27 cellular contexts compared by ENCODE assay signal in genomic region chr3:134067311-134068161, GRCh38. TPM values are rescaled to one million over a fixed set of nuclear protein-coding genes. Genes with fewer than 3 reads are reported as not detected.
DNase-seq lines count a peak whose midpoint lies in the region; ATAC-seq and TF ChIP-seq lines count a peak whose summit lies in the region.
"Had no signal": no experiment of that assay in that cellular context is flagged by ENCODE, and none has a peak within 500 bp of the region (broad histone marks: within the 10 kb centered on the region; RNA-seq: fewer than 3 reads in every experiment).

No MANE protein-coding gene starts in this region.

- DNase-seq in GM23338 (ENCODE audit: low spot score) (no peak), chondrocyte (ENCODE audit: low spot score) (no peak), right cardiac atrium (no peak), trophoblast cell (no peak), DMS53 treated with DMSO at 0.1 percent for 48 hours (lab: John Stamatoyannopoulos, UW; ENCODE audit: unreplicated experiment) (no peak), D341Med (ENCODE audit: low spot score) (no peak), DMS153 (lab: John Stamatoyannopoulos, UW) (no peak), tibial artery (no peak)
- DNase-seq: ACHN; activated CD4-positive, alpha-beta T cell treated with anti-CD3 and anti-CD28 coated beads for 48 hours; activated gamma-delta T cell; Calu3; foreskin melanocyte; KG1; MV-4-11; NCI-H1694; NCI-H82; OCI-M1; stimulated activated CD4-positive, alpha-beta T cell treated with anti-CD3 and anti-CD28 coated beads, Interleukin-4, amount 100 ng/mL, for 4 hours had no signal

- H3K23ac ChIP-seq in trophoblast cell (ENCODE audit: low read length), result no peak overlapping the region

- 74% methylated on average over 17 of the region's 17 CpGs for WGBS in right cardiac atrium
- WGBS in trophoblast cell (ENCODE audit: extremely low coverage, insufficient coverage, insufficient read length), result no CpG with 5 or more reads among the region's 17 CpGs

- peak overlapping the region; percentile 47 for H3K14ac ChIP-seq in trophoblast cell (ENCODE audit: low read length)

- H3K4me1 Mint-ChIP-seq in GM23338 (no peaks in the 10 kb centered on the region), chondrocyte (ENCODE audit: low read depth) (peaks cover 14% of the 10 kb centered on the region)

- ATAC-seq in GM23338 (peak; percentile 42; the same call in 2 of the 3 replicates), right cardiac atrium (peak; percentile 17 to 59)

- H3K4me3 Mint-ChIP-seq in GM23338 (no peak overlapping the region), chondrocyte (ENCODE audit: unreplicated experiment) (no peak overlapping the region)
- H3K4me3 Mint-ChIP-seq: mesothelial cell of epicardium; T-helper 1 cell treated with Interleukin-12 subunit alpha and Interleukin-12 subunit beta and Interleukin-4 antibody, amounts not matched to agents 30 μg/mL and 1 μg/mL, for 36 hours had no signal

- no peaks in the 10 kb centered on the region for H3F3A ChIP-seq in GM23338 (replicated peaks; ENCODE audit: low read depth)

- H3K4me1 ChIP-seq in GM23338 (ENCODE audit: insufficient read depth) (no peaks in the 10 kb centered on the region), right cardiac atrium (ENCODE audit: control insufficient read depth, insufficient read depth, low read length) (peaks cover 9% of the 10 kb centered on the region), trophoblast cell (ENCODE audit: control insufficient read depth in 1 of 2, insufficient read depth in 2 of 2, low read length in 2 of 2) (peaks cover 23 to 31% of the 10 kb centered on the region in 2 experiments), tibial artery (peaks cover 0 to 11% (median 5%) of the 10 kb centered on the region in 4 donors)
- H3K4me1 ChIP-seq: BLaER1 treated with 17β-estradiol and CSF1 and Interleukin-3, amounts not matched to agents 10 nM and 100 nM; breast epithelium; SJSA1 had no signal

- H4K8ac ChIP-seq in trophoblast cell (ENCODE audit: low read depth, low read length), result peak overlapping the region; percentile 15

- H3K79me2 ChIP-seq in GM23338 (replicated peaks; ENCODE audit: insufficient read depth) (no peaks in the 10 kb centered on the region), trophoblast cell (ENCODE audit: control insufficient read depth, insufficient read depth, low read length, poor library complexity) (no peaks in the 10 kb centered on the region)

- peak overlapping the region; percentile 73 for H2BK12ac ChIP-seq in trophoblast cell (ENCODE audit: low read length)

- H3K27ac Mint-ChIP-seq in GM23338, result no peak overlapping the region
- H3K27ac Mint-ChIP-seq in chondrocyte (ENCODE audit: unreplicated experiment), result peak overlapping the region; percentile 20
- H3K27ac Mint-ChIP-seq: mesothelial cell of epicardium; T-helper 1 cell treated with Interleukin-12 subunit alpha and Interleukin-12 subunit beta and Interleukin-4 antibody, amounts not matched to agents 30 μg/mL and 1 μg/mL, for 36 hours had no signal

- H2AK5ac ChIP-seq in trophoblast cell (ENCODE audit: low read length), result no peak overlapping the region

- H4K91ac ChIP-seq in trophoblast cell (ENCODE audit: low read depth, low read length), result peak overlapping the region; percentile 42

- H4K12ac ChIP-seq in trophoblast cell (ENCODE audit: low read depth, low read length), result no peak overlapping the region

- no peak overlapping the region for H3K4ac ChIP-seq in trophoblast cell (ENCODE audit: low read depth, low read length)

- no peak overlapping the region for H3K4me2 ChIP-seq in GM23338
- no peak overlapping the region for H3K4me2 ChIP-seq in trophoblast cell (ENCODE audit: low read length)
- H3K4me2 ChIP-seq: BLaER1 treated with 17β-estradiol and CSF1 and Interleukin-3, amounts not matched to agents 10 nM and 100 nM had no signal

- no peaks in the 10 kb centered on the region for H3K36me3 ChIP-seq in GM23338 (ENCODE audit: insufficient read depth)
- H3K36me3 ChIP-seq in trophoblast cell (ENCODE audit: control insufficient read depth in 1 of 2, insufficient read depth in 2 of 2, low read length in 2 of 2), result no peaks in the 10 kb centered on the region
- no peaks in the 10 kb centered on the region for H3K36me3 ChIP-seq in tibial artery
- H3K36me3 ChIP-seq: BLaER1 treated with 17β-estradiol and CSF1 and Interleukin-3, amounts not matched to agents 10 nM and 100 nM; breast epithelium; SJSA1 had no signal

- no peak overlapping the region for H2AFZ ChIP-seq in GM23338
- no peak overlapping the region for H2AFZ ChIP-seq in trophoblast cell (ENCODE audit: insufficient read depth, low read length, poor library complexity)

- H3K79me1 ChIP-seq in trophoblast cell (ENCODE audit: low read length), result peaks cover 10% of the 10 kb centered on the region

- intact Hi-C loops in right cardiac atrium (cut with DNase I) (no loop called here), tibial artery (cut with DNase I; ENCODE audit: low total_unique reads) (no loop called here)

- peaks cover 13% of the 10 kb centered on the region for H3K27me3 Mint-ChIP-seq in GM23338 (ENCODE audit: insufficient read depth, low read depth, poor library complexity)
- no peaks in the 10 kb centered on the region for H3K27me3 Mint-ChIP-seq in chondrocyte (ENCODE audit: low read depth)

- H2BK5ac ChIP-seq in trophoblast cell (ENCODE audit: low read depth, low read length, poor library complexity), result no peak overlapping the region

- TF ChIP-seq CTCF in GM23338 (conservative IDR thresholded peaks at IDR 0.05; ENCODE audit: low read depth in 2 of 2) (no peak), chondrocyte (IDR thresholded peaks at IDR 0.05) (no peak), tibial artery (IDR thresholded peaks at IDR 0.05) (no peak)

- H2BK120ac ChIP-seq in trophoblast cell (ENCODE audit: insufficient read depth, low read length, poor library complexity), result peak overlapping the region; percentile 39

- H3K9me2 ChIP-seq in GM23338 (ENCODE audit: insufficient read depth), result no peaks in the 10 kb centered on the region

- no peaks in the 10 kb centered on the region; the same call in 2 of the 3 replicates for H3K36me3 Mint-ChIP-seq in GM23338 (ENCODE audit: low read depth)
- H3K36me3 Mint-ChIP-seq in chondrocyte (ENCODE audit: low read depth), result no peaks in the 10 kb centered on the region
- H3K36me3 Mint-ChIP-seq: mesothelial cell of epicardium had no signal

- H3K9me3 ChIP-seq in right cardiac atrium (ENCODE audit: control insufficient read depth, low read length), result no peaks in the 10 kb centered on the region
- no peaks in the 10 kb centered on the region for H3K9me3 ChIP-seq in trophoblast cell (ENCODE audit: insufficient read depth, low read depth, low read length)
- no peaks in the 10 kb centered on the region for H3K9me3 ChIP-seq in tibial artery
- H3K9me3 ChIP-seq: BLaER1 treated with 17β-estradiol and CSF1 and Interleukin-3, amounts not matched to agents 10 nM and 100 nM; breast epithelium; SJSA1 had no signal

- H3K9ac ChIP-seq in trophoblast cell (ENCODE audit: low read length), result no peak overlapping the region
- H3K9ac ChIP-seq: BLaER1 treated with 17β-estradiol and CSF1 and Interleukin-3, amounts not matched to agents 10 nM and 100 nM had no signal

- no peaks in the 10 kb centered on the region for H3K27me3 ChIP-seq in GM23338 (ENCODE audit: insufficient read depth)
- no peaks in the 10 kb centered on the region for H3K27me3 ChIP-seq in right cardiac atrium (ENCODE audit: control insufficient read depth, insufficient read depth)
- no peaks in the 10 kb centered on the region for H3K27me3 ChIP-seq in trophoblast cell (ENCODE audit: insufficient read depth, low read length)
- no peaks in the 10 kb centered on the region for H3K27me3 ChIP-seq in tibial artery
- H3K27me3 ChIP-seq: BLaER1 treated with 17β-estradiol and CSF1 and Interleukin-3, amounts not matched to agents 10 nM and 100 nM; breast epithelium; dorsolateral prefrontal cortex; SJSA1 had no signal

- H3K27ac ChIP-seq in GM23338 (ENCODE audit: low read depth) (no peak overlapping the region), right cardiac atrium (ENCODE audit: low read length) (no peak overlapping the region), trophoblast cell (ENCODE audit: low read depth, low read length) (peak overlapping the region; percentile 18), tibial artery (no peak overlapping the region)
- H3K27ac ChIP-seq: BLaER1 treated with 17β-estradiol and CSF1 and Interleukin-3, amounts not matched to agents 10 nM and 100 nM; dorsolateral prefrontal cortex; SJSA1 had no signal

- H3K9me3 Mint-ChIP-seq in GM23338, result no peaks in the 10 kb centered on the region
- H3K9me3 Mint-ChIP-seq in chondrocyte (ENCODE audit: low read depth), result no peaks in the 10 kb centered on the region
- H3K9me3 Mint-ChIP-seq: mesothelial cell of epicardium; T-helper 1 cell treated with Interleukin-12 subunit alpha and Interleukin-12 subunit beta and Interleukin-4 antibody, amounts not matched to agents 30 μg/mL and 1 μg/mL, for 36 hours had no signal

- no peak overlapping the region for H3K18ac ChIP-seq in trophoblast cell (ENCODE audit: low read length)

- no peaks in the 10 kb centered on the region for H4K20me1 ChIP-seq in GM23338 (replicated peaks; ENCODE audit: insufficient read depth)
- H4K20me1 ChIP-seq: BLaER1 treated with 17β-estradiol and CSF1 and Interleukin-3, amounts not matched to agents 10 nM and 100 nM had no signal

- H3K4me3 ChIP-seq in GM23338 (no peak overlapping the region), right cardiac atrium (ENCODE audit: low read length) (no peak overlapping the region), trophoblast cell (ENCODE audit: low read depth, low read length) (no peak overlapping the region), tibial artery (no peak overlapping the region)
- H3K4me3 ChIP-seq: BLaER1 treated with 17β-estradiol and CSF1 and Interleukin-3, amounts not matched to agents 10 nM and 100 nM; breast epithelium; dorsolateral prefrontal cortex; SJSA1 had no signal

TF ChIP-seq in GM23338, 12 proteins besides CTCF, POLR2A, EP300 and RAD21:
- no peak for TF ChIP-seq EZH2 (IDR thresholded peaks at IDR 0.05; ENCODE audit: low read depth, unreplicated experiment)
- no peak for TF ChIP-seq JUNB (IDR thresholded peaks at IDR 0.05; ENCODE audit: unreplicated experiment)

RNA-seq across cellular contexts. Expression of gene SLCO2A1, which starts 37.8 kb away (rescaled TPM):
- 0.31 and 1.6 TPM in 2 replicates for total RNA-seq in GM23338 (2014; rRNA removed; shearing (Covaris generic))
- polyA plus RNA-seq in GM23338 (2016; fragmentation: Nextera tagmentation; extraction: Ambion mirVana) (0.82 and 1.0 TPM in 2 replicates), right cardiac atrium (17.1 TPM)
- total RNA-seq in chondrocyte (0.46 to 1.0 TPM (median 0.82 TPM) in 3 replicates), right cardiac atrium (100 to 1,000 TPM in 1 of 4 donors, 10 to 100 TPM in 3; 34.5 to 100 (median 43.7) TPM)
- polyA plus RNA-seq in trophoblast cell (2013), result 416 and 421 TPM in 2 replicates
- total RNA-seq: Calu3, G401 had no signal
- polyA plus RNA-seq: neural cell had no signal

Comparison
In these comparisons a context has a peak if more than half of its experiments do, and no peak if none do; other contexts are left out.
1. RNA of gene SLCO2A1, which starts 37.8 kb away (total RNA-seq): 34.5 to 100 TPM in right cardiac atrium; 0.46 to 1.0 TPM in chondrocyte and 0.31 to 1.6 TPM in GM23338; every median in the first group is over 10 times any median in the second.